Comparison of ENCODE assay signal across 1 cellular context in the genomic region with DNA sequence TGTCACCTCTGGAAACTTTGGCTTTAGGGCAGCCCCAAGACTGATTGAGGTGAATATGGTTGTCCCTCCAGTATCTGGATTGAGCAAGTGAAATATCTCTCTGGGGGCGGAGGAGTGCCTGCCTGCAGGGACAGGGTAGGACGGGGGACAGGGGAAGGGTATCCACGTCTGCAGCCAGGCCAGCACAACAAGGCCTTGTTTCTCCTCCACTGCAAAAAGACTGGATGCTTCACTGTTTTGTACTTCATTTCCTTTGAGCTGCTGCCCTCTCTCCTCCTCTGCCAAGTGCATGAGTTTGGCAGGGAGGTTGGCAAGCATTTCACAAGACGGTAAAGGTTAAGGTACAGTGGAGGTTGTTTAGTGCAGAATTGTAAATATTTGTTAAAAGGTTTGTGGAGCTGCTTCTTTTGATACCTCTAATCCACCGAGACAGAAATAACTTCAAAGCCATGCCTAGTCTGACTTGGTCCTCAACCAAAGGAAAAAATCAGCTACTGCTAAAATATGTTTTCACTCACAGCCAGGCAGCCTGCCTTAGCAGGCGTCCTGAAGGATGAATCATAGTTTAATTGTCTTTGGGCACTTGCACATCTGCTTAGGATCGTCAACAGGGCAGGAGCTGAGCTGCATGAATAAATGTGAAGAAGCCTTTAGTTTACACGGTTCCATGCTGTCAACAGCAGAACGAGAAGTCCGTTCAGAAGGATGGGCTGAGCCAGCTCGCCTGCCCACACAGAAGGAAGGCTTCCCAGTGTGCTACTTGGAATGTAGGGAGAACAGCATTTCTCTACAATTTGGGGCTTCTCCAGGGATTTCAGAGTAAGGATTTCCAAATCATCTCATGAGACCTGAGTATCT.
TF ChIP-seq lines count a peak whose summit lies in the region.

No MANE protein-coding gene starts in this region.

TF ChIP-seq in HepG2, 621 proteins besides CTCF, POLR2A, EP300 and RAD21 (continued from another document and continues in another):
- TF ChIP-seq GTF2F1 (IDR thresholded peaks at IDR 0.05; ENCODE audit: low read length) (no peak), CREB1 (IDR thresholded peaks at IDR 0.05) (no peak), CREB1 (CRISPR knock-in tag; IDR thresholded peaks at IDR 0.05) (no peak; the same call in 1 of the 2 replicates), SAP130 (CRISPR knock-in tag; IDR thresholded peaks at IDR 0.05; ENCODE audit: low read depth) (peak; percentile 87), MTERF4 (CRISPR knock-in tag; IDR thresholded peaks at IDR 0.05) (peak; percentile 89), PLRG1 (conservative IDR thresholded peaks at IDR 0.05) (no peak), ZNF253 (CRISPR knock-in tag; IDR thresholded peaks at IDR 0.05; ENCODE audit: borderline replicate concordance) (no peak), SRSF1 (optimal IDR thresholded peaks at IDR 0.05; ENCODE audit: low read depth, low read length) (no peak), SYNCRIP (IDR thresholded peaks at IDR 0.05; ENCODE audit: insufficient read depth, low read depth, low read length) (no peak), MAFF (IDR thresholded peaks at IDR 0.05; ENCODE audit: low read depth, low read length) (no peak), ZNF674 (CRISPR knock-in tag; IDR thresholded peaks at IDR 0.05; ENCODE audit: low read depth) (0 out of 2 replicates have a peak, but pooled peaks have one; percentile 82), TMF1 (CRISPR knock-in tag; IDR thresholded peaks at IDR 0.05; ENCODE audit: low read depth) (peak; percentile 54; the same call in 1 of the 2 replicates), BRCA1 (CRISPR knock-in tag; IDR thresholded peaks at IDR 0.05) (0 out of 2 replicates have a peak, but pooled peaks have one; percentile 26), SSRP1 (CRISPR knock-in tag; IDR thresholded peaks at IDR 0.05) (peak; percentile 91), ETS1 (CRISPR knock-in tag; IDR thresholded peaks at IDR 0.05) (no peak), NFKB2 (CRISPR knock-in tag; IDR thresholded peaks at IDR 0.05; ENCODE audit: borderline replicate concordance) (no peak), ZSCAN20 (CRISPR knock-in tag; IDR thresholded peaks at IDR 0.05; ENCODE audit: borderline replicate concordance) (no peak), SETDB1 (CRISPR knock-in tag; IDR thresholded peaks at IDR 0.05; ENCODE audit: borderline replicate concordance) (no peak), ZFP1 (CRISPR knock-in tag; IDR thresholded peaks at IDR 0.05) (peak; percentile 97; the same call in 1 of the 2 replicates), HOXA7 (CRISPR knock-in tag; IDR thresholded peaks at IDR 0.05) (no peak), CENPT (CRISPR knock-in tag; IDR thresholded peaks at IDR 0.05; ENCODE audit: low read depth) (no peak; the same call in 1 of the 2 replicates), ZNF549 (CRISPR knock-in tag; IDR thresholded peaks at IDR 0.05) (no peak), ZNF101 (CRISPR knock-in tag; IDR thresholded peaks at IDR 0.05; ENCODE audit: borderline replicate concordance, low read depth) (0 out of 2 replicates have a peak, but pooled peaks have one; percentile 57), LRRFIP1 (CRISPR knock-in tag; conservative IDR thresholded peaks at IDR 0.05) (peak; percentile 65; the same call in 1 of the 2 replicates), ZNF720 (CRISPR knock-in tag; IDR thresholded peaks at IDR 0.05) (no peak), TBL1XR1 (IDR thresholded peaks at IDR 0.05; ENCODE audit: borderline replicate concordance, low read length, partially characterized antibody) (peak; percentile 90), THAP7 (CRISPR knock-in tag; IDR thresholded peaks at IDR 0.05) (peak; percentile 92), ZNF556 (CRISPR knock-in tag; IDR thresholded peaks at IDR 0.05; ENCODE audit: borderline replicate concordance) (peak; percentile 98), RFX1 (IDR thresholded peaks at IDR 0.05) (no peak), KLF12 (CRISPR knock-in tag; IDR thresholded peaks at IDR 0.05; ENCODE audit: borderline replicate concordance) (peak; percentile 81), CEBPB (IDR thresholded peaks at IDR 0.05; ENCODE audit: borderline replicate concordance, low read depth, low read length) (peak; percentile 96), MED13 (CRISPR knock-in tag; IDR thresholded peaks at IDR 0.05) (peak; percentile 98), ZNF367 (CRISPR knock-in tag; IDR thresholded peaks at IDR 0.05; ENCODE audit: borderline replicate concordance) (0 out of 2 replicates have a peak, but pooled peaks have one; percentile 34), JUND (CRISPR knock-in tag; IDR thresholded peaks at IDR 0.05) (peak; percentile 93), ZNF713 (CRISPR knock-in tag; IDR thresholded peaks at IDR 0.05) (no peak), ZNF281 (CRISPR knock-in tag; IDR thresholded peaks at IDR 0.05; ENCODE audit: borderline replicate concordance) (peak; percentile 92), TAF1 (CRISPR knock-in tag; IDR thresholded peaks at IDR 0.05) (peak; percentile 42; the same call in 1 of the 2 replicates), ZNF382 (CRISPR knock-in tag; IDR thresholded peaks at IDR 0.05; ENCODE audit: borderline replicate concordance) (0 out of 2 replicates have a peak, but pooled peaks have one; percentile 69), RARG (CRISPR knock-in tag; IDR thresholded peaks at IDR 0.05; ENCODE audit: low read depth) (peak; percentile 82; the same call in 1 of the 2 replicates), MAFG (CRISPR knock-in tag; IDR thresholded peaks at IDR 0.05) (no peak), ZBTB20 (CRISPR knock-in tag; IDR thresholded peaks at IDR 0.05; ENCODE audit: borderline replicate concordance, low read depth) (peak; percentile 64; the same call in 1 of the 2 replicates), ZKSCAN5 (CRISPR knock-in tag; IDR thresholded peaks at IDR 0.05) (peak; percentile 95), ZNF180 (CRISPR knock-in tag; IDR thresholded peaks at IDR 0.05; ENCODE audit: borderline replicate concordance, low read depth) (no peak), ZNF292 (CRISPR knock-in tag; IDR thresholded peaks at IDR 0.05; ENCODE audit: borderline replicate concordance, low read depth) (peak; percentile 100), TRIM22 (IDR thresholded peaks at IDR 0.05) (no peak), ADNP (CRISPR knock-in tag; IDR thresholded peaks at IDR 0.05) (peak; percentile 40; the same call in 1 of the 2 replicates)
- TF ChIP-seq, protein P1, sequence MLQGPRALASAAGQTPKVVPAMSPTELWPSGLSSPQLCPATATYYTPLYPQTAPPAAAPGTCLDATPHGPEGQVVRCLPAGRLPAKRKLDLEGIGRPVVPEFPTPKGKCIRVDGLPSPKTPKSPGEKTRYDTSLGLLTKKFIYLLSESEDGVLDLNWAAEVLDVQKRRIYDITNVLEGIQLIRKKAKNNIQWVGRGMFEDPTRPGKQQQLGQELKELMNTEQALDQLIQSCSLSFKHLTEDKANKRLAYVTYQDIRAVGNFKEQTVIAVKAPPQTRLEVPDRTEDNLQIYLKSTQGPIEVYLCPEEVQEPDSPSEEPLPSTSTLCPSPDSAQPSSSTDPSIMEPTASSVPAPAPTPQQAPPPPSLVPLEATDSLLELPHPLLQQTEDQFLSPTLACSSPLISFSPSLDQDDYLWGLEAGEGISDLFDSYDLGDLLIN (CRISPR knock-in tag; IDR thresholded peaks at IDR 0.05; ENCODE audit: borderline replicate concordance): no peak
- TF ChIP-seq, protein P2, sequence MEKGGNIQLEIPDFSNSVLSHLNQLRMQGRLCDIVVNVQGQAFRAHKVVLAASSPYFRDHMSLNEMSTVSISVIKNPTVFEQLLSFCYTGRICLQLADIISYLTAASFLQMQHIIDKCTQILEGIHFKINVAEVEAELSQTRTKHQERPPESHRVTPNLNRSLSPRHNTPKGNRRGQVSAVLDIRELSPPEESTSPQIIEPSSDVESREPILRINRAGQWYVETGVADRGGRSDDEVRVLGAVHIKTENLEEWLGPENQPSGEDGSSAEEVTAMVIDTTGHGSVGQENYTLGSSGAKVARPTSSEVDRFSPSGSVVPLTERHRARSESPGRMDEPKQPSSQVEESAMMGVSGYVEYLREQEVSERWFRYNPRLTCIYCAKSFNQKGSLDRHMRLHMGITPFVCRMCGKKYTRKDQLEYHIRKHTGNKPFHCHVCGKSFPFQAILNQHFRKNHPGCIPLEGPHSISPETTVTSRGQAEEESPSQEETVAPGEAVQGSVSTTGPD (CRISPR knock-in tag; IDR thresholded peaks at IDR 0.05): peak; percentile 97
- TF ChIP-seq, protein P3, sequence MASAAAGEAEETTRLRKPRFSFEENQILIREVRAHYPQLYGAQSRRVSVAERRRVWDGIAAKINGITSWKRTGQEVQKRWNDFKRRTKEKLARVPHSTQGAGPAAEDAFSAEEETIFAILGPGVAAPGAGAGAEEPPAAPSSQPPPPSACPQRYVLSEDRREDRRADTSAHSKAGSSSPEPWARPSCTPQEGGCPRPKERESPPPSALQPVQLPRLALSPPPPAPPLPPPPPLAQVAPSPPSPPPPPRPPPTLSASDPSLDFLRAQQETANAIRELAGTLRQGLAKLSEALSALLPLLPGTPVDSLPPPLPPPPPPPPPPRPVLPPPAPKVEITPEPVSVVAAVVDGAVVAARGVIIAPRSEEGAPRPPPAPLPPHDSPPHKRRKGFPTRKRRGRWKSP (CRISPR knock-in tag; IDR thresholded peaks at IDR 0.05): peak; percentile 98
- TF ChIP-seq, protein P4, sequence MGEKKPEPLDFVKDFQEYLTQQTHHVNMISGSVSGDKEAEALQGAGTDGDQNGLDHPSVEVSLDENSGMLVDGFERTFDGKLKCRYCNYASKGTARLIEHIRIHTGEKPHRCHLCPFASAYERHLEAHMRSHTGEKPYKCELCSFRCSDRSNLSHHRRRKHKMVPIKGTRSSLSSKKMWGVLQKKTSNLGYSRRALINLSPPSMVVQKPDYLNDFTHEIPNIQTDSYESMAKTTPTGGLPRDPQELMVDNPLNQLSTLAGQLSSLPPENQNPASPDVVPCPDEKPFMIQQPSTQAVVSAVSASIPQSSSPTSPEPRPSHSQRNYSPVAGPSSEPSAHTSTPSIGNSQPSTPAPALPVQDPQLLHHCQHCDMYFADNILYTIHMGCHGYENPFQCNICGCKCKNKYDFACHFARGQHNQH (CRISPR knock-in tag; IDR thresholded peaks at IDR 0.05): peak; percentile 99
